ENCODE assay signal across 8 cellular contexts in the genomic region with DNA sequence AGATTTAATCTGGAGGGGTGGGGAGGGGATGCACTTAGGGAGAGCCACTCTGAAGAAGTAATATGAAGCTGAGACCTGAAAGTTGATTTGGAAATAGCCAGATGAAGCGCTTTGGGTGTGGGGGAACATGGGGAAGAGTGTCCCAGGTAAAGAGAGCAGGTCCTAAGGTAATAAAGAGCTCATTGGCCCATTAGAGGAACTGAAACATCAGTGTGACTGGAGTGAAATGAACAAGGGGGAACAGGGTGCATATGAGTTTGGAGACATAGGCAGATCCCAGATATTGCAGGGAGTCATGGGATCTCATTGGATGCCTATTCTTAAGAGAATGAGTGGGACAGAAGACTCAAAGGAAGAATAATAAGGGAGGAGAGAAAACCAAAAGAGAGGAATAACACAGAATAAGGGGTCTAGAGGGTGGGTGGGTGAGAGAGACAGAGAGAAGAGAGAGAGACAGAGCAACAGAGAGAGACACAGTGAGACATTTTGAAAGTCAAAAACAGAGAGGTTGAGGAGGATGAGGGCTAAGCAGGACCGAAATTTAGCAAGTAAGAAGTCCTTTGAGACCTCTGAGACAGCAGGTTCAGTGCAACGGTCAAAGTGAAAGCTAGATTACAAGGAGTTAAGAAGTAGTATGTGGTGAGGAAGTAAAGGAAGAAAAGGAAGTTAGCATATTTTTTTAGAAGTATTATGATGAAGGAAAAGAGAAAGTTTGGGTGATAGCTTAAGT. TPM values are rescaled to one million over a fixed set of nuclear protein-coding genes. Genes with fewer than 3 reads are reported as not detected.
DNase-seq lines count a peak whose midpoint lies in the region; ATAC-seq, FAIRE-seq and TF ChIP-seq lines count a peak whose summit lies in the region.
"Not testable (repeated sequence)": the region's sequence is repeated elsewhere in the genome, so short reads cannot be mapped to it uniquely, and the experiment has no call there.

No MANE protein-coding gene starts in this region.

- peak overlapping the region; percentile 45 for H3K4me2 ChIP-seq in OCI-LY3 (ENCODE audit: low read length)

- DNase-seq in GM12891 (ENCODE audit: insufficient read length, low spot score); GM19239 (ENCODE audit: insufficient read length, low spot score); activated T-helper 1 cell treated with anti-CD3 and anti-CD28 coated beads, Interleukin-12 subunit alpha, Interleukin-12 subunit beta, Interleukin-2, Interleukin-4 antibody, amounts not matched to agents 30 ng/mL and 10 ng/mL and 1 ng/mL, durations not matched to agents 14 hours and 24 hours and 36 hours (ENCODE audit: low spot score): not testable (repeated sequence)
- peak in 3 of 9 donors; percentile 11 to 22 (median 19) for DNase-seq in naive thymus-derived CD4-positive, alpha-beta T cell

- POLR2A ChIA-PET in naive thymus-derived CD4-positive, alpha-beta T cell (lab: Charles Lee): not testable (repeated sequence)

- not testable (repeated sequence) for TF ChIP-seq POLR2A in GM12891 (IDR thresholded peaks at IDR 0.05; ENCODE audit: low read depth, low read length)

- H3K4me3 ChIP-seq in OCI-LY3 (ENCODE audit: low read length): 0 out of 2 replicates have a peak overlapping the region, but pooled peaks have one; percentile 2
- H3K4me3 ChIP-seq in naive thymus-derived CD4-positive, alpha-beta T cell (ENCODE audit: low read length): not testable (repeated sequence)

- H3K27me3 Mint-ChIP-seq in activated T-helper 1 cell treated with anti-CD3 and anti-CD28 coated beads, Interleukin-12 subunit alpha, Interleukin-12 subunit beta, Interleukin-2, Interleukin-4 antibody, amounts not matched to agents 30 ng/mL and 10 ng/mL and 1 ng/mL, durations not matched to agents 14 hours and 24 hours and 36 hours (ENCODE audit: insufficient read depth); naive thymus-derived CD4-positive, alpha-beta T cell: not testable (repeated sequence)

- TF ChIP-seq CTCF in OCI-LY3 (IDR thresholded peaks at IDR 0.05; ENCODE audit: low read depth, low read length): not testable (repeated sequence)

- peak overlapping the region; percentile 56 for H3K4me3 Mint-ChIP-seq in activated T-helper 1 cell treated with anti-CD3 and anti-CD28 coated beads, Interleukin-12 subunit alpha, Interleukin-12 subunit beta, Interleukin-2, Interleukin-4 antibody, amounts not matched to agents 30 ng/mL and 10 ng/mL and 1 ng/mL, durations not matched to agents 14 hours and 24 hours and 36 hours
- H3K4me3 Mint-ChIP-seq in naive thymus-derived CD4-positive, alpha-beta T cell: peak overlapping the region in 9 of 10 donors; percentile 25 to 82 (median 71)

- peak overlapping the region; percentile 73 for H3K27ac ChIP-seq in OCI-LY3 (ENCODE audit: low read length)
- H3K27ac ChIP-seq in naive thymus-derived CD4-positive, alpha-beta T cell (ENCODE audit: low read depth, low read length): not testable (repeated sequence)

- not testable (repeated sequence) for H2AFZ ChIP-seq in OCI-LY3 (ENCODE audit: low read depth, low read length)

- H3K79me2 ChIP-seq in OCI-LY3 (ENCODE audit: low read length): not testable (repeated sequence)

- peaks cover 41% of the 10 kb centered on the region for H3K4me1 ChIP-seq in OCI-LY3 (ENCODE audit: low read length)
- H3K4me1 ChIP-seq in naive thymus-derived CD4-positive, alpha-beta T cell (ENCODE audit: control insufficient read depth in 2 of 2, insufficient read depth in 2 of 2, low read length in 2 of 2): not testable (repeated sequence)

- H3K9ac ChIP-seq in OCI-LY3 (ENCODE audit: low read length): not testable (repeated sequence)

- not testable (repeated sequence) for H3K36me3 ChIP-seq in OCI-LY3 (replicated peaks; ENCODE audit: low read depth, low read length); naive thymus-derived CD4-positive, alpha-beta T cell (ENCODE audit: control insufficient read depth in 2 of 3, insufficient read depth in 3 of 3, low read length in 3 of 3)

- not testable (repeated sequence) for H3K36me3 Mint-ChIP-seq in activated T-helper 1 cell treated with anti-CD3 and anti-CD28 coated beads, Interleukin-12 subunit alpha, Interleukin-12 subunit beta, Interleukin-2, Interleukin-4 antibody, amounts not matched to agents 30 ng/mL and 10 ng/mL and 1 ng/mL, durations not matched to agents 14 hours and 24 hours and 36 hours (ENCODE audit: low read depth); naive thymus-derived CD4-positive, alpha-beta T cell

- H3K27ac Mint-ChIP-seq in activated T-helper 1 cell treated with anti-CD3 and anti-CD28 coated beads, Interleukin-12 subunit alpha, Interleukin-12 subunit beta, Interleukin-2, Interleukin-4 antibody, amounts not matched to agents 30 ng/mL and 10 ng/mL and 1 ng/mL, durations not matched to agents 14 hours and 24 hours and 36 hours: peak overlapping the region; percentile 90
- peak overlapping the region in 8 of 9 donors; percentile 36 to 88 (median 68) for H3K27ac Mint-ChIP-seq in naive thymus-derived CD4-positive, alpha-beta T cell

- intact Hi-C loops in activated T-helper 1 cell treated with anti-CD3 and anti-CD28 coated beads, Interleukin-12 subunit alpha, Interleukin-12 subunit beta, Interleukin-2, Interleukin-4 antibody, amounts not matched to agents 30 ng/mL and 10 ng/mL and 1 ng/mL, durations not matched to agents 14 hours and 24 hours and 36 hours (cut with micrococcal nuclease); naive thymus-derived CD4-positive, alpha-beta T cell (cut with micrococcal nuclease): not testable (repeated sequence)

- H3K9me3 Mint-ChIP-seq in activated T-helper 1 cell treated with anti-CD3 and anti-CD28 coated beads, Interleukin-12 subunit alpha, Interleukin-12 subunit beta, Interleukin-2, Interleukin-4 antibody, amounts not matched to agents 30 ng/mL and 10 ng/mL and 1 ng/mL, durations not matched to agents 14 hours and 24 hours and 36 hours; naive thymus-derived CD4-positive, alpha-beta T cell: not testable (repeated sequence)

- ATAC-seq in GM21619 (IDR thresholded peaks at IDR 0.05; ENCODE audit: unreplicated experiment): peak; percentile 84
- ATAC-seq in HG02981 (IDR thresholded peaks at IDR 0.05; ENCODE audit: unreplicated experiment): peak; percentile 79
- ATAC-seq in HG03460 (IDR thresholded peaks at IDR 0.05; ENCODE audit: unreplicated experiment): peak; percentile 79
- ATAC-seq in naive thymus-derived CD4-positive, alpha-beta T cell: peak; percentile 68

- CTCF ChIA-PET in naive thymus-derived CD4-positive, alpha-beta T cell (lab: Charles Lee): not testable (repeated sequence)

- H3K27me3 ChIP-seq in OCI-LY3 (ENCODE audit: low read depth, low read length); naive thymus-derived CD4-positive, alpha-beta T cell (ENCODE audit: control insufficient read depth in 2 of 2, insufficient read depth in 2 of 2, low read length in 2 of 2): not testable (repeated sequence)

- peaks cover 24% of the 10 kb centered on the region for H3K4me1 Mint-ChIP-seq in activated T-helper 1 cell treated with anti-CD3 and anti-CD28 coated beads, Interleukin-12 subunit alpha, Interleukin-12 subunit beta, Interleukin-2, Interleukin-4 antibody, amounts not matched to agents 30 ng/mL and 10 ng/mL and 1 ng/mL, durations not matched to agents 14 hours and 24 hours and 36 hours (ENCODE audit: low read depth)
- H3K4me1 Mint-ChIP-seq in naive thymus-derived CD4-positive, alpha-beta T cell: peaks cover 9 to 32% (median 26%) of the 10 kb centered on the region in 7 donors

- H3K9me3 ChIP-seq in OCI-LY3 (ENCODE audit: insufficient read depth, low read length); naive thymus-derived CD4-positive, alpha-beta T cell (ENCODE audit: control insufficient read depth in 2 of 3, low read length in 3 of 3): not testable (repeated sequence)

- H4K20me1 ChIP-seq in OCI-LY3 (ENCODE audit: insufficient read depth, low read length): not testable (repeated sequence)

- FAIRE-seq in GM12891 (lab: Jason Lieb, UNC) (peak; percentile 94), GM19239 (lab: Jason Lieb, UNC) (peak; percentile 91)

TF ChIP-seq in GM12891, 5 proteins besides CTCF, POLR2A, EP300 and RAD21:
- TF ChIP-seq SPI1 (IDR thresholded peaks at IDR 0.05; ENCODE audit: low read depth, low read length): peak; percentile 38; the same call in 1 of the 2 replicates

RNA-seq across cellular contexts. Expression of a gene that starts 52.5 kb away (rescaled TPM):
- 2.0 TPM for polyA plus RNA-seq in GM12891 (2012; ENCODE audit: low read depth, missing spikeins)
- total RNA-seq in activated T-helper 1 cell treated with anti-CD3 and anti-CD28 coated beads, Interleukin-12 subunit alpha, Interleukin-12 subunit beta, Interleukin-2, Interleukin-4 antibody, amounts not matched to agents 30 ng/mL and 10 ng/mL and 1 ng/mL, durations not matched to agents 14 hours and 24 hours and 36 hours: 110 and 111 TPM in 2 replicates
- total RNA-seq in naive thymus-derived CD4-positive, alpha-beta T cell: 100 to 1,000 TPM in 2 of 5 experiments, 10 to 100 TPM in 3; 63.7 to 143 (median 80.6) TPM
- 10 to 100 TPM; 25.4 to 32.0 TPM for polyA plus RNA-seq in naive thymus-derived CD4-positive, alpha-beta T cell

RNA-seq across cellular contexts. Expression of a gene that starts 54.3 kb away (rescaled TPM):
- 19.3 TPM for polyA plus RNA-seq in GM12891 (2012; ENCODE audit: low read depth, missing spikeins)
- total RNA-seq in activated T-helper 1 cell treated with anti-CD3 and anti-CD28 coated beads, Interleukin-12 subunit alpha, Interleukin-12 subunit beta, Interleukin-2, Interleukin-4 antibody, amounts not matched to agents 30 ng/mL and 10 ng/mL and 1 ng/mL, durations not matched to agents 14 hours and 24 hours and 36 hours: 22.3 and 22.6 TPM in 2 replicates
- 10 to 100 TPM; 28.1 to 49.6 (median 35.3) TPM for total RNA-seq in naive thymus-derived CD4-positive, alpha-beta T cell
- polyA plus RNA-seq in naive thymus-derived CD4-positive, alpha-beta T cell: 10 to 100 TPM; 17.2 to 22.1 TPM
